1 cellular context compared by ENCODE assay signal in the genomic region with DNA sequence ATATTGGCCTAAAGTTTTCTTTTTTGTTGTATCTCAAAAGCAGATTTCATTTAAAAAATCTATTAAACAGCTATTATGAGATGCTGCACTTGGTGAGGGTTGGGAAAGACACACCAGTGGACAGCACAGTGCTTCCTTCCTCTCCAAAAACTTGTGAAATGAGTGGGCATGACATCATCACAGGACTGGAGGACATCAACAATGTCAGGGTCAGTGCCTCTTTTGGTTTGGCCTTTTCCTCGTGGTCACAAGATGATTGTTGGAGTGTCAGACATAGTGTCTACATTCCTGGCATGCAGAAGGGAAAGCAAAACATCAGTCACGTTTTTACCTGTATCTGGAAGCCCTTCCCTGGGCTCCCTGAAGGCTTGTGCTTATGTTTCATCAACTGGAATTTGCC.
TF ChIP-seq lines count a peak whose summit lies in the region.

No MANE protein-coding gene starts in this region.

TF ChIP-seq in IMR-90, 13 proteins besides CTCF, POLR2A, EP300 and RAD21 (continued from another document):
- peak; percentile 59; the same call in 1 of the 2 replicates for TF ChIP-seq CEBPB (IDR thresholded peaks at IDR 0.05; ENCODE audit: low read depth, low read length)
- no peak for TF ChIP-seq RFX5 (IDR thresholded peaks at IDR 0.05; ENCODE audit: low read depth, low read length)
- TF ChIP-seq, protein P1, sequence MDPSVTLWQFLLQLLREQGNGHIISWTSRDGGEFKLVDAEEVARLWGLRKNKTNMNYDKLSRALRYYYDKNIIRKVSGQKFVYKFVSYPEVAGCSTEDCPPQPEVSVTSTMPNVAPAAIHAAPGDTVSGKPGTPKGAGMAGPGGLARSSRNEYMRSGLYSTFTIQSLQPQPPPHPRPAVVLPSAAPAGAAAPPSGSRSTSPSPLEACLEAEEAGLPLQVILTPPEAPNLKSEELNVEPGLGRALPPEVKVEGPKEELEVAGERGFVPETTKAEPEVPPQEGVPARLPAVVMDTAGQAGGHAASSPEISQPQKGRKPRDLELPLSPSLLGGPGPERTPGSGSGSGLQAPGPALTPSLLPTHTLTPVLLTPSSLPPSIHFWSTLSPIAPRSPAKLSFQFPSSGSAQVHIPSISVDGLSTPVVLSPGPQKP (IDR thresholded peaks at IDR 0.05; ENCODE audit: borderline replicate concordance, low read depth, low read length), result no peak
